In the genomic region with DNA sequence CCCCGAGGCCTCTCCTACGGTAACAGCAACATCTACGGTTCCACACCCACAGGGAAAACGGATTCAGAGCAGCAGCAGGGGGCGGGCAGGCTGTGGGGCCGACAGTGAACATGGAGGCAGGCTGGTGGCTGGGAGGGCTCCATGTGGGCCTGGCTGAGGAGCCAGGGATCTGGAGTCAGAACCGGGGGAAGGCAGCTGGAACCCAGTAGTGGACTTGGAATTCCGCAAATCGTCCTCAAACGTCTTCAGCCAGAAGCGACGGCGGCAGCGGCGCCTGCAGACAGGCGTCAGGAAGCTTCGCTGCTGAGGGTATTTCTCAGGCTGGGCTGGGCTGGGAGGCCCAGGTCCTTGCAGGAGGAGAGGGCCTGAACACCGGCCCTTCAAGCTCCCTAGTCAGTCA, we compare ENCODE assay signal across 1 cellular context.
A peak's percentile ranks its signal among the peaks of the same experiment; 100 is the strongest.
TF ChIP-seq lines count a peak whose summit lies in the region.

No MANE protein-coding gene starts in this region.

TF ChIP-seq in K562, 482 proteins besides CTCF, POLR2A, EP300 and RAD21:
- TF ChIP-seq, protein P1, sequence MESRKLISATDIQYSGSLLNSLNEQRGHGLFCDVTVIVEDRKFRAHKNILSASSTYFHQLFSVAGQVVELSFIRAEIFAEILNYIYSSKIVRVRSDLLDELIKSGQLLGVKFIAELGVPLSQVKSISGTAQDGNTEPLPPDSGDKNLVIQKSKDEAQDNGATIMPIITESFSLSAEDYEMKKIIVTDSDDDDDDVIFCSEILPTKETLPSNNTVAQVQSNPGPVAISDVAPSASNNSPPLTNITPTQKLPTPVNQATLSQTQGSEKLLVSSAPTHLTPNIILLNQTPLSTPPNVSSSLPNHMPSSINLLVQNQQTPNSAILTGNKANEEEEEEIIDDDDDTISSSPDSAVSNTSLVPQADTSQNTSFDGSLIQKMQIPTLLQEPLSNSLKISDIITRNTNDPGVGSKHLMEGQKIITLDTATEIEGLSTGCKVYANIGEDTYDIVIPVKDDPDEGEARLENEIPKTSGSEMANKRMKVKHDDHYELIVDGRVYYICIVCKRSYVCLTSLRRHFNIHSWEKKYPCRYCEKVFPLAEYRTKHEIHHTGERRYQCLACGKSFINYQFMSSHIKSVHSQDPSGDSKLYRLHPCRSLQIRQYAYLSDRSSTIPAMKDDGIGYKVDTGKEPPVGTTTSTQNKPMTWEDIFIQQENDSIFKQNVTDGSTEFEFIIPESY (CRISPR knock-in tag; IDR thresholded peaks at IDR 0.05): peak; percentile 69
- TF ChIP-seq HMG20A (CRISPR knock-in tag; conservative IDR thresholded peaks at IDR 0.05): no peak
- no peak for TF ChIP-seq ZNF140 (CRISPR knock-in tag; IDR thresholded peaks at IDR 0.05)
- TF ChIP-seq PHTF2 (CRISPR knock-in tag; IDR thresholded peaks at IDR 0.05): no peak
- TF ChIP-seq, protein P2, sequence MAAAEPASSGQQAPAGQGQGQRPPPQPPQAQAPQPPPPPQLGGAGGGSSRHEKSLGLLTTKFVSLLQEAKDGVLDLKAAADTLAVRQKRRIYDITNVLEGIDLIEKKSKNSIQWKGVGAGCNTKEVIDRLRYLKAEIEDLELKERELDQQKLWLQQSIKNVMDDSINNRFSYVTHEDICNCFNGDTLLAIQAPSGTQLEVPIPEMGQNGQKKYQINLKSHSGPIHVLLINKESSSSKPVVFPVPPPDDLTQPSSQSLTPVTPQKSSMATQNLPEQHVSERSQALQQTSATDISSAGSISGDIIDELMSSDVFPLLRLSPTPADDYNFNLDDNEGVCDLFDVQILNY (CRISPR knock-in tag; IDR thresholded peaks at IDR 0.05): no peak
